ENCODE assay signal across 9 cellular contexts in genomic region chr3:50272911-50273688, GRCh38. TPM values are rescaled to one million over a fixed set of nuclear protein-coding genes. Genes with fewer than 3 reads are reported as not detected.
A peak's percentile ranks its signal among the peaks of the same experiment; 100 is the strongest.
DNase-seq lines count a peak whose midpoint lies in the region; ATAC-seq and TF ChIP-seq lines count a peak whose summit lies in the region.
"Had no signal": no experiment of that assay in that cellular context is flagged by ENCODE, and none has a peak within 500 bp of the region (broad histone marks: within the 10 kb centered on the region; RNA-seq: fewer than 3 reads in every experiment).

No MANE protein-coding gene starts in this region.

- TF ChIP-seq CTCF in glutamatergic neuron (IDR thresholded peaks at IDR 0.05; ENCODE audit: partially characterized antibody, unreplicated experiment), result peak; percentile 97
- TF ChIP-seq CTCF in osteocyte (IDR thresholded peaks at IDR 0.05), result peak; percentile 98
- TF ChIP-seq CTCF in testis (IDR thresholded peaks at IDR 0.05), result peak; percentile 95 to 99 (median 98)

- H3K9me3 Mint-ChIP-seq in activated naive CD4-positive, alpha-beta T cell treated with anti-CD3 and anti-CD28 coated beads for 36 hours, result no peaks in the 10 kb centered on the region
- peaks cover 7% of the 10 kb centered on the region for H3K9me3 Mint-ChIP-seq in glutamatergic neuron (ENCODE audit: unreplicated experiment)
- H3K9me3 Mint-ChIP-seq in osteocyte (ENCODE audit: unreplicated experiment), result no peaks in the 10 kb centered on the region

- H3K4me1 ChIP-seq in Karpas-422 (ENCODE audit: low read length), result peaks cover 3% of the 10 kb centered on the region
- H3K4me1 ChIP-seq in testis, result peaks cover 22% of the 10 kb centered on the region

- H3K9ac ChIP-seq in Karpas-422 (ENCODE audit: low read length), result no peak overlapping the region

- H3K27ac ChIP-seq in Karpas-422 (ENCODE audit: low read length) (no peak overlapping the region), testis (no peak overlapping the region)

- no peaks in the 10 kb centered on the region for H3K9me3 ChIP-seq in Karpas-422 (ENCODE audit: low read length)
- no peaks in the 10 kb centered on the region for H3K9me3 ChIP-seq in testis

- no peak overlapping the region for H3K27ac Mint-ChIP-seq in activated naive CD4-positive, alpha-beta T cell treated with anti-CD3 and anti-CD28 coated beads for 36 hours
- H3K27ac Mint-ChIP-seq in glutamatergic neuron (ENCODE audit: unreplicated experiment) (no peak overlapping the region), osteocyte (ENCODE audit: unreplicated experiment) (no peak overlapping the region)

- peaks cover 34% of the 10 kb centered on the region for H3K27me3 Mint-ChIP-seq in activated naive CD4-positive, alpha-beta T cell treated with anti-CD3 and anti-CD28 coated beads for 36 hours (ENCODE audit: low read depth)
- H3K27me3 Mint-ChIP-seq in glutamatergic neuron (ENCODE audit: unreplicated experiment), result peaks cover 18% of the 10 kb centered on the region
- peaks cover 16% of the 10 kb centered on the region for H3K27me3 Mint-ChIP-seq in osteocyte (ENCODE audit: unreplicated experiment)

- H3K4me2 ChIP-seq in Karpas-422 (ENCODE audit: low read depth, low read length, poor library complexity, severe bottlenecking), result peak overlapping the region; percentile 55

- H4K20me1 ChIP-seq in Karpas-422 (ENCODE audit: insufficient read depth, low read depth, low read length), result no peaks in the 10 kb centered on the region

- CTCF ChIA-PET in activated naive CD4-positive, alpha-beta T cell treated with anti-CD3 and anti-CD28 coated beads for 36 hours (lab: Charles Lee), result interaction anchor here (0.7 to 2.7 kb wide), 13 partner anchors 10 to 1252 kb away, joined by 3 to 18 read pairs (median 7); partner anchors contain the start of gene GNAT1

- H3K4me3 ChIP-seq in Karpas-422 (ENCODE audit: low read length) (no peak overlapping the region; the same call in 1 of the 2 replicates), testis (peak overlapping the region in 1 of 2 donors; percentile 35)

- H3K27me3 ChIP-seq in Karpas-422 (ENCODE audit: low read length) (no peaks in the 10 kb centered on the region), testis (no peaks in the 10 kb centered on the region)

- no peak for TF ChIP-seq POLR2A in testis (IDR thresholded peaks at IDR 0.05)

- peak; percentile 77 for ATAC-seq in GM21619 (IDR thresholded peaks at IDR 0.05; ENCODE audit: unreplicated experiment)

- peak overlapping the region; percentile 39 for H3K4me3 Mint-ChIP-seq in activated naive CD4-positive, alpha-beta T cell treated with anti-CD3 and anti-CD28 coated beads for 36 hours
- H3K4me3 Mint-ChIP-seq in glutamatergic neuron (ENCODE audit: unreplicated experiment) (no peak overlapping the region), osteocyte (ENCODE audit: unreplicated experiment) (peak overlapping the region; percentile 41)

- DNase-seq in DMS79 (lab: John Stamatoyannopoulos, UW), result peak; percentile 49
- peak; percentile 95 for DNase-seq in Karpas-422
- peak; percentile 68 for DNase-seq in SK-N-DZ (ENCODE audit: low spot score)
- DNase-seq in activated naive CD4-positive, alpha-beta T cell treated with anti-CD3 and anti-CD28 coated beads for 36 hours, result peak; percentile 93
- peak; percentile 91 for DNase-seq in glutamatergic neuron
- DNase-seq in osteocyte (ENCODE audit: extremely low spot score, unreplicated experiment), result peak; percentile 95
- DNase-seq in testis, result peak; percentile 89

- H2AFZ ChIP-seq in Karpas-422 (ENCODE audit: low read length), result no peak overlapping the region

- WGBS in testis, 2 donors, result 7 to 9% methylated on average over 27 to 59 of the region's 61 CpGs

- intact Hi-C loops in activated naive CD4-positive, alpha-beta T cell treated with anti-CD3 and anti-CD28 coated beads for 36 hours (cut with micrococcal nuclease), result loop anchor here (1.0 kb wide), 5 partner anchors 13 to 152 kb away; no protein-coding TSS in a partner anchor
- intact Hi-C loops in testis (cut with DNase I; ENCODE audit: low total_unique reads), result loop anchor here (10.0 kb wide), 1 partner anchor 78 kb away; the partner anchor contains the start of gene GNAT1

- H3K36me3 ChIP-seq in Karpas-422 (ENCODE audit: insufficient read depth, low read length), result no peaks in the 10 kb centered on the region
- H3K36me3 ChIP-seq in testis (ENCODE audit: low read depth, missing control alignments), result no peaks in the 10 kb centered on the region

- peaks cover 31% of the 10 kb centered on the region for H3K4me1 Mint-ChIP-seq in activated naive CD4-positive, alpha-beta T cell treated with anti-CD3 and anti-CD28 coated beads for 36 hours (ENCODE audit: low read depth)
- H3K4me1 Mint-ChIP-seq in glutamatergic neuron (ENCODE audit: low read depth, unreplicated experiment), result peaks cover 4% of the 10 kb centered on the region
- peaks cover 37% of the 10 kb centered on the region for H3K4me1 Mint-ChIP-seq in osteocyte (ENCODE audit: unreplicated experiment)

- no peaks in the 10 kb centered on the region for H3K79me2 ChIP-seq in Karpas-422 (ENCODE audit: low read length)

- no peaks in the 10 kb centered on the region for H3K9me2 ChIP-seq in Karpas-422 (replicated peaks; ENCODE audit: insufficient read depth, low read length)

- no peaks in the 10 kb centered on the region for H3K36me3 Mint-ChIP-seq in activated naive CD4-positive, alpha-beta T cell treated with anti-CD3 and anti-CD28 coated beads for 36 hours (ENCODE audit: low read depth)
- H3K36me3 Mint-ChIP-seq in glutamatergic neuron (ENCODE audit: unreplicated experiment) (no peaks in the 10 kb centered on the region), osteocyte (ENCODE audit: unreplicated experiment) (no peaks in the 10 kb centered on the region)

RNA-seq across cellular contexts. Expression of gene SEMA3B, which starts 4.2 kb away (rescaled TPM):
- 0.15 and 0.29 TPM in 2 replicates for total RNA-seq in Karpas-422 (2014; rRNA removed; shearing (Covaris generic); ENCODE audit: low replicate concordance)
- polyA plus RNA-seq in SK-N-DZ (2014; cell fraction: cytosol; rRNA removed), result 0.92 and 2.3 TPM in 2 replicates
- polyA plus RNA-seq in SK-N-DZ (2014; cell fraction: nucleus; rRNA removed), result 10.7 and 12.1 TPM in 2 replicates
- total RNA-seq in activated naive CD4-positive, alpha-beta T cell treated with anti-CD3 and anti-CD28 coated beads for 36 hours, result under 1 TPM; 0.33 to 0.37 TPM
- total RNA-seq in glutamatergic neuron (ENCODE audit: unreplicated experiment) (5.4 TPM), osteocyte (5.5 and 8.1 TPM in 2 replicates), testis (10 to 100 TPM; 12.9 to 26.7 TPM)
- 30.2 TPM for polyA plus RNA-seq in testis (ENCODE audit: insufficient read depth, low read depth, low replicate concordance)

RNA-seq across cellular contexts. Expression of gene LSMEM2, which starts 5.8 kb away (rescaled TPM):
- 0.14 TPM in 1 of 2 replicates, not detected in the other for total RNA-seq in Karpas-422 (2014; rRNA removed; shearing (Covaris generic); ENCODE audit: low replicate concordance)
- polyA plus RNA-seq in SK-N-DZ (2014; cell fraction: cytosol; rRNA removed), result 0.09 TPM in 1 of 2 replicates, not detected in the other
- polyA plus RNA-seq in SK-N-DZ (2014; cell fraction: nucleus; rRNA removed), result not detected in 2 replicates
- not detected for total RNA-seq in activated naive CD4-positive, alpha-beta T cell treated with anti-CD3 and anti-CD28 coated beads for 36 hours
- total RNA-seq in glutamatergic neuron (ENCODE audit: unreplicated experiment) (not detected), osteocyte (not detected in 2 replicates), testis (1 to 10 TPM; 1.5 to 3.2 TPM)
- polyA plus RNA-seq in testis (ENCODE audit: insufficient read depth, low read depth, low replicate concordance), result 2.6 TPM
- total RNA-seq: pulmonary artery endothelial cell had no signal

RNA-seq across cellular contexts. Expression of gene IFRD2, which starts 19.1 kb away (rescaled TPM):
- total RNA-seq in Karpas-422 (2014; rRNA removed; shearing (Covaris generic); ENCODE audit: low replicate concordance), result 75.2 and 82.1 TPM in 2 replicates
- polyA plus RNA-seq in SK-N-DZ (2014; cell fraction: cytosol; rRNA removed), result 72.9 and 84.0 TPM in 2 replicates
- 268 and 286 TPM in 2 replicates for polyA plus RNA-seq in SK-N-DZ (2014; cell fraction: nucleus; rRNA removed)
- total RNA-seq in activated naive CD4-positive, alpha-beta T cell treated with anti-CD3 and anti-CD28 coated beads for 36 hours, result 100 to 1,000 TPM; 117 to 125 TPM
- total RNA-seq in glutamatergic neuron (ENCODE audit: unreplicated experiment) (38.2 TPM), osteocyte (43.3 and 54.2 TPM in 2 replicates), testis (10 to 100 TPM; 55.3 to 60.9 TPM)
- polyA plus RNA-seq in testis (ENCODE audit: insufficient read depth, low read depth, low replicate concordance), result 42.3 TPM

RNA-seq across cellular contexts. Expression of gene HYAL3, which starts 26.1 kb away (rescaled TPM):
- total RNA-seq in Karpas-422 (2014; rRNA removed; shearing (Covaris generic); ENCODE audit: low replicate concordance), result 9.3 and 17.2 TPM in 2 replicates
- polyA plus RNA-seq in SK-N-DZ (2014; cell fraction: cytosol; rRNA removed), result 0.64 and 1.2 TPM in 2 replicates
- polyA plus RNA-seq in SK-N-DZ (2014; cell fraction: nucleus; rRNA removed), result 3.7 and 6.2 TPM in 2 replicates
- under 1 TPM; 0.74 to 0.88 TPM for total RNA-seq in activated naive CD4-positive, alpha-beta T cell treated with anti-CD3 and anti-CD28 coated beads for 36 hours
- total RNA-seq in glutamatergic neuron (ENCODE audit: unreplicated experiment), result 6.9 TPM
- total RNA-seq in osteocyte, result 2.3 and 3.0 TPM in 2 replicates
- total RNA-seq in testis, result 10 to 100 TPM; 13.8 to 25.2 TPM
- polyA plus RNA-seq in testis (ENCODE audit: insufficient read depth, low read depth, low replicate concordance), result 27.9 TPM

RNA-seq across cellular contexts. Expression of gene NAA80, which starts 26.1 kb away (rescaled TPM):
- total RNA-seq in Karpas-422 (2014; rRNA removed; shearing (Covaris generic); ENCODE audit: low replicate concordance), result 18.1 and 20.3 TPM in 2 replicates
- polyA plus RNA-seq in SK-N-DZ (2014; cell fraction: cytosol; rRNA removed), result 9.8 and 10.7 TPM in 2 replicates
- 19.9 and 27.7 TPM in 2 replicates for polyA plus RNA-seq in SK-N-DZ (2014; cell fraction: nucleus; rRNA removed)
- 10 to 100 TPM in 1 of 2 experiments, 1 to 10 TPM in 1; 7.9 to 10.5 TPM for total RNA-seq in activated naive CD4-positive, alpha-beta T cell treated with anti-CD3 and anti-CD28 coated beads for 36 hours
- 13.3 TPM for total RNA-seq in glutamatergic neuron (ENCODE audit: unreplicated experiment)
- 14.3 and 16.2 TPM in 2 replicates for total RNA-seq in osteocyte
- 10 to 100 TPM; 37.9 to 79.4 TPM for total RNA-seq in testis
- polyA plus RNA-seq in testis (ENCODE audit: insufficient read depth, low read depth, low replicate concordance), result 72.4 TPM
